Comparison of ENCODE assay signal across 26 cellular contexts in genomic region chr2:100359576-100359975, GRCh38. TPM values are rescaled to one million over a fixed set of nuclear protein-coding genes. Genes with fewer than 3 reads are reported as not detected.
"Had no signal": no experiment of that assay in that cellular context is flagged by ENCODE, and none has a peak within 500 bp of the region (broad histone marks: within the 10 kb centered on the region; RNA-seq: fewer than 3 reads in every experiment).

No MANE protein-coding gene starts in this region.

- H3K79me2 ChIP-seq: parathyroid adenoma had no signal

- H2AFZ ChIP-seq: neural progenitor cell, parathyroid adenoma had no signal

- H3K9ac ChIP-seq: neural progenitor cell, parathyroid adenoma had no signal

- ATAC-seq: effector memory CD8-positive, alpha-beta T cell; left lobe of liver; naive thymus-derived CD4-positive, alpha-beta T cell; right lobe of liver; stimulated activated naive CD8-positive, alpha-beta T cell treated with anti-CD3 and anti-CD28 coated beads, Interleukin-15, amount 100 ng/mL, for 72 hours had no signal

- H3K4me2 ChIP-seq: neural progenitor cell, smooth muscle cell had no signal

- H3K4me1 ChIP-seq: neural progenitor cell, parathyroid adenoma, right lobe of liver, thyroid gland, vagina had no signal

- H3K9me3 ChIP-seq: right lobe of liver, thyroid gland, vagina had no signal

- H3K27ac ChIP-seq: esophagus squamous epithelium, neural progenitor cell, parathyroid adenoma, right lobe of liver, thyroid gland, vagina had no signal

- H3K4me3 ChIP-seq: esophagus squamous epithelium, lung, neural progenitor cell, right lobe of liver, smooth muscle cell, thyroid gland, vagina had no signal

- H3K36me3 ChIP-seq: esophagus squamous epithelium, neural progenitor cell, right lobe of liver, thyroid gland, vagina had no signal

- DNase-seq: cortex of kidney; effector memory CD8-positive, alpha-beta T cell; erythroblast; esophagus squamous epithelium; hypothalamus; immature natural killer cell; islet precursor cell; mesendoderm; midbrain; naive thymus-derived CD4-positive, alpha-beta T cell; right lobe of liver; stimulated activated CD4-positive, alpha-beta T cell treated with anti-CD3 and anti-CD28 coated beads, Interleukin-12 subunit alpha, Interleukin-12 subunit beta, amount 100 ng/mL, for 4 hours; stimulated activated CD4-positive, alpha-beta T cell treated with anti-CD3 and anti-CD28 coated beads, Interleukin-1b, Interleukin-23, amount 100 ng/mL, for 48 hours; stimulated activated CD4-positive, alpha-beta T cell treated with anti-CD3 and anti-CD28 coated beads, Interleukin-4, amount 100 ng/mL, for 1 hour; stimulated activated CD8-positive, alpha-beta memory T cell treated with anti-CD3 and anti-CD28 coated beads, Interleukin-4, amount 100 ng/mL, for 48 hours; stimulated activated naive CD4-positive, alpha-beta T cell; stimulated activated naive CD8-positive, alpha-beta T cell treated with anti-CD3 and anti-CD28 coated beads, Interleukin-15, amount 100 ng/mL, for 72 hours; thyroid gland; trophoblast cell had no signal

- H3K27me3 ChIP-seq: neural progenitor cell, right lobe of liver, thyroid gland, vagina had no signal

RNA-seq across cellular contexts. Expression of gene LONRF2, which starts 37.3 kb away (rescaled TPM):
- total RNA-seq: dermis microvascular lymphatic vessel endothelial cell had no signal
- polyA plus RNA-seq: immature natural killer cell; naive thymus-derived CD4-positive, alpha-beta T cell had no signal
